In genomic region chr1:110872745-110873435, GRCh38 we compare ENCODE assay signal across 1 cellular context.
A peak's percentile ranks its signal among the peaks of the same experiment; 100 is the strongest.
TF ChIP-seq lines count a peak whose summit lies in the region.

A gene with protein sequence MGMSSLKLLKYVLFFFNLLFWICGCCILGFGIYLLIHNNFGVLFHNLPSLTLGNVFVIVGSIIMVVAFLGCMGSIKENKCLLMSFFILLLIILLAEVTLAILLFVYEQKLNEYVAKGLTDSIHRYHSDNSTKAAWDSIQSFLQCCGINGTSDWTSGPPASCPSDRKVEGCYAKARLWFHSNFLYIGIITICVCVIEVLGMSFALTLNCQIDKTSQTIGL (plus strand): TSS chr1:110873148. CDS start chr1:110891409, 18,261 bp downstream.

TF ChIP-seq in K562, 482 proteins besides CTCF, POLR2A, EP300 and RAD21 (continued from another document and continues in another):
- TF ChIP-seq FOXP1 (CRISPR knock-in tag; IDR thresholded peaks at IDR 0.05) (0 out of 2 replicates have a peak, but pooled peaks have one; percentile 28), ZBTB34 (CRISPR knock-in tag; IDR thresholded peaks at IDR 0.05) (no peak), ELK3 (CRISPR knock-in tag; IDR thresholded peaks at IDR 0.05) (no peak), RBM22 (IDR thresholded peaks at IDR 0.05; ENCODE audit: low read depth, low read length, poor library complexity, severe bottlenecking) (no peak), ARID3B (CRISPR knock-in tag; IDR thresholded peaks at IDR 0.05; ENCODE audit: borderline replicate concordance) (no peak), NFIC (IDR thresholded peaks at IDR 0.05) (no peak), ZNF143 (CRISPR knock-in tag; IDR thresholded peaks at IDR 0.05) (no peak), CREB3L1 (IDR thresholded peaks at IDR 0.05; ENCODE audit: borderline replicate concordance, low read depth) (no peak), RBM25 (IDR thresholded peaks at IDR 0.05; ENCODE audit: low read depth, low read length, severe bottlenecking) (no peak), SMAD1 (IDR thresholded peaks at IDR 0.05; ENCODE audit: low read depth, low read length, partially characterized antibody) (no peak), ATF7 (IDR thresholded peaks at IDR 0.05) (peak; percentile 51), SMARCA5 (IDR thresholded peaks at IDR 0.05) (no peak), CREB1 (IDR thresholded peaks at IDR 0.05) (no peak), CREB1 (CRISPR knock-in tag; IDR thresholded peaks at IDR 0.05) (peak; percentile 52; the same call in 1 of the 2 replicates), ZNF124 (CRISPR knock-in tag; IDR thresholded peaks at IDR 0.05) (no peak), TCF3 (CRISPR knock-in tag; IDR thresholded peaks at IDR 0.05) (peak; percentile 37), SMARCB1 (IDR thresholded peaks at IDR 0.05; ENCODE audit: insufficient read length, low read depth) (no peak), BACH1 (tag; IDR thresholded peaks at IDR 0.05) (no peak; the same call in 1 of the 2 replicates), MAFF (IDR thresholded peaks at IDR 0.05; ENCODE audit: low read length) (no peak), LARP7 (IDR thresholded peaks at IDR 0.05) (no peak), HSF4 (CRISPR knock-in tag; IDR thresholded peaks at IDR 0.05; ENCODE audit: borderline replicate concordance) (no peak), SRF (CRISPR knock-in tag; IDR thresholded peaks at IDR 0.05) (no peak), HEY1 (CRISPR knock-in tag; IDR thresholded peaks at IDR 0.05; ENCODE audit: borderline replicate concordance) (no peak), HMBOX1 (IDR thresholded peaks at IDR 0.05) (peak; percentile 58; the same call in 1 of the 2 replicates), SMAD4 (CRISPR knock-in tag; conservative IDR thresholded peaks at IDR 0.05) (0 out of 2 replicates have a peak, but pooled peaks have one; percentile 25), NCOR1 (IDR thresholded peaks at IDR 0.05) (peak; percentile 33; the same call in 1 of the 2 replicates), TCF7 (IDR thresholded peaks at IDR 0.05; ENCODE audit: borderline replicate concordance) (no peak), KAT2B (IDR thresholded peaks at IDR 0.05; ENCODE audit: low read depth, low read length) (no peak), HNRNPLL (IDR thresholded peaks at IDR 0.05; ENCODE audit: low read depth, low read length, poor library complexity, severe bottlenecking) (no peak), TAL1 (IDR thresholded peaks at IDR 0.05) (no peak), GTF2F1 (IDR thresholded peaks at IDR 0.05; ENCODE audit: low read depth, low read length) (no peak), PHB (CRISPR knock-in tag; IDR thresholded peaks at IDR 0.05) (no peak), RERE (CRISPR knock-in tag; IDR thresholded peaks at IDR 0.05; ENCODE audit: borderline replicate concordance) (no peak), SMARCE1 (IDR thresholded peaks at IDR 0.05) (peak; percentile 49; the same call in 1 of the 2 replicates), XRCC4 (IDR thresholded peaks at IDR 0.05; ENCODE audit: extremely low read depth, insufficient read depth, insufficient read length) (no peak), ETV6 (IDR thresholded peaks at IDR 0.05; ENCODE audit: borderline replicate concordance in 1 of 2, low read depth in 2 of 2, low read length in 1 of 2) (peak in 1 of 2 experiments; percentile 45; a peak in 2 of 4 replicates), ETV6 (CRISPR knock-in tag; IDR thresholded peaks at IDR 0.05; ENCODE audit: borderline replicate concordance) (no peak), RB1 (IDR thresholded peaks at IDR 0.05; ENCODE audit: low read depth) (no peak), NUFIP1 (IDR thresholded peaks at IDR 0.05; ENCODE audit: partially characterized antibody) (no peak), ZNF79 (CRISPR knock-in tag; IDR thresholded peaks at IDR 0.05; ENCODE audit: low read depth) (no peak), RBFOX2 (IDR thresholded peaks at IDR 0.05; ENCODE audit: low read depth, low read length) (no peak), SNRNP70 (optimal IDR thresholded peaks at IDR 0.05; ENCODE audit: low read depth, low read length) (no peak), PHTF2 (CRISPR knock-in tag; IDR thresholded peaks at IDR 0.05) (0 out of 2 replicates have a peak, but pooled peaks have one; percentile 52)
- TF ChIP-seq, protein P1, sequence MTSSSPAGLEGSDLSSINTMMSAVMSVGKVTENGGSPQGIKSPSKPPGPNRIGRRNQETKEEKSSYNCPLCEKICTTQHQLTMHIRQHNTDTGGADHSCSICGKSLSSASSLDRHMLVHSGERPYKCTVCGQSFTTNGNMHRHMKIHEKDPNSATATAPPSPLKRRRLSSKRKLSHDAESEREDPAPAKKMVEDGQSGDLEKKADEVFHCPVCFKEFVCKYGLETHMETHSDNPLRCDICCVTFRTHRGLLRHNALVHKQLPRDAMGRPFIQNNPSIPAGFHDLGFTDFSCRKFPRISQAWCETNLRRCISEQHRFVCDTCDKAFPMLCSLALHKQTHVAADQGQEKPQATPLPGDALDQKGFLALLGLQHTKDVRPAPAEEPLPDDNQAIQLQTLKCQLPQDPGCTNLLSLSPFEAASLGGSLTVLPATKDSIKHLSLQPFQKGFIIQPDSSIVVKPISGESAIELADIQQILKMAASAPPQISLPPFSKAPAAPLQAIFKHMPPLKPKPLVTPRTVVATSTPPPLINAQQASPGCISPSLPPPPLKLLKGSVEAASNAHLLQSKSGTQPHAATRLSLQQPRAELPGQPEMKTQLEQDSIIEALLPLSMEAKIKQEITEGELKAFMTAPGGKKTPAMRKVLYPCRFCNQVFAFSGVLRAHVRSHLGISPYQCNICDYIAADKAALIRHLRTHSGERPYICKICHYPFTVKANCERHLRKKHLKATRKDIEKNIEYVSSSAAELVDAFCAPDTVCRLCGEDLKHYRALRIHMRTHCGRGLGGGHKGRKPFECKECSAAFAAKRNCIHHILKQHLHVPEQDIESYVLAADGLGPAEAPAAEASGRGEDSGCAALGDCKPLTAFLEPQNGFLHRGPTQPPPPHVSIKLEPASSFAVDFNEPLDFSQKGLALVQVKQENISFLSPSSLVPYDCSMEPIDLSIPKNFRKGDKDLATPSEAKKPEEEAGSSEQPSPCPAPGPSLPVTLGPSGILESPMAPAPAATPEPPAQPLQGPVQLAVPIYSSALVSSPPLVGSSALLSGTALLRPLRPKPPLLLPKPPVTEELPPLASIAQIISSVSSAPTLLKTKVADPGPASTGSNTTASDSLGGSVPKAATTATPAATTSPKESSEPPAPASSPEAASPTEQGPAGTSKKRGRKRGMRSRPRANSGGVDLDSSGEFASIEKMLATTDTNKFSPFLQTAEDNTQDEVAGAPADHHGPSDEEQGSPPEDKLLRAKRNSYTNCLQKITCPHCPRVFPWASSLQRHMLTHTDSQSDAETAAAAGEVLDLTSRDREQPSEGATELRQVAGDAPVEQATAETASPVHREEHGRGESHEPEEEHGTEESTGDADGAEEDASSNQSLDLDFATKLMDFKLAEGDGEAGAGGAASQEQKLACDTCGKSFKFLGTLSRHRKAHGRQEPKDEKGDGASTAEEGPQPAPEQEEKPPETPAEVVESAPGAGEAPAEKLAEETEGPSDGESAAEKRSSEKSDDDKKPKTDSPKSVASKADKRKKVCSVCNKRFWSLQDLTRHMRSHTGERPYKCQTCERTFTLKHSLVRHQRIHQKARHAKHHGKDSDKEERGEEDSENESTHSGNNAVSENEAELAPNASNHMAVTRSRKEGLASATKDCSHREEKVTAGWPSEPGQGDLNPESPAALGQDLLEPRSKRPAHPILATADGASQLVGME (CRISPR knock-in tag; IDR thresholded peaks at IDR 0.05): no peak
- TF ChIP-seq, protein P2, sequence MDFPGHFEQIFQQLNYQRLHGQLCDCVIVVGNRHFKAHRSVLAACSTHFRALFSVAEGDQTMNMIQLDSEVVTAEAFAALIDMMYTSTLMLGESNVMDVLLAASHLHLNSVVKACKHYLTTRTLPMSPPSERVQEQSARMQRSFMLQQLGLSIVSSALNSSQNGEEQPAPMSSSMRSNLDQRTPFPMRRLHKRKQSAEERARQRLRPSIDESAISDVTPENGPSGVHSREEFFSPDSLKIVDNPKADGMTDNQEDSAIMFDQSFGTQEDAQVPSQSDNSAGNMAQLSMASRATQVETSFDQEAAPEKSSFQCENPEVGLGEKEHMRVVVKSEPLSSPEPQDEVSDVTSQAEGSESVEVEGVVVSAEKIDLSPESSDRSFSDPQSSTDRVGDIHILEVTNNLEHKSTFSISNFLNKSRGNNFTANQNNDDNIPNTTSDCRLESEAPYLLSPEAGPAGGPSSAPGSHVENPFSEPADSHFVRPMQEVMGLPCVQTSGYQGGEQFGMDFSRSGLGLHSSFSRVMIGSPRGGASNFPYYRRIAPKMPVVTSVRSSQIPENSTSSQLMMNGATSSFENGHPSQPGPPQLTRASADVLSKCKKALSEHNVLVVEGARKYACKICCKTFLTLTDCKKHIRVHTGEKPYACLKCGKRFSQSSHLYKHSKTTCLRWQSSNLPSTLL (IDR thresholded peaks at IDR 0.05): no peak
